In the genomic region with DNA sequence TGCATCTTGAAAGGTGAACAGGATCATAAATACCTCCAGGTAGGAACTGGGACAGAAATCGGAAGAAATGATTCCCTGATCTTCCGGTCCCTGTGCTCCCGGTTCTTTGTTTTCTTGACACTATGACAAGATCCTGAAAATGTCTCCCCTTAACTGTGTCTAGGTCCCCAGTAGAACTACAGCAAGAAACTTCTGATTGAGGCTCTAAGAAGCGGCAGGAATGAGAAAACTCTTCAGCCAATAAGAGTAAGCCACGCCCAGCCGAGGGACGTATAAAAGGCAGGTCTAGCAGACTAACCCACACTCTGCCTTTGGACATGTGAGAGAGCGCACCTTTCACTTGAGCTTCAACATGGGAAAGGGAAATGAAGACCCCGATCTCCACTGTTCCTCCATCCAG, we compare ENCODE assay signal across 14 cellular contexts. TPM values are rescaled to one million over a fixed set of nuclear protein-coding genes. Genes with fewer than 3 reads are reported as not detected.
"Had no signal": no experiment of that assay in that cellular context is flagged by ENCODE, and none has a peak within 500 bp of the region (broad histone marks: within the 10 kb centered on the region; RNA-seq: fewer than 3 reads in every experiment).

A gene (plus strand): TSS at position 301 of the 400 bp plus-strand sequence. CDS start 52 bp downstream, at position 353.

RNA-seq across cellular contexts. Expression of the gene that starts here (rescaled TPM):
- total RNA-seq: stomach, subcutaneous adipose tissue, suprapubic skin, temporal lobe, thoracic aorta, thyroid gland, tibial nerve, transverse colon, upper lobe of left lung, upper lobe of right lung, ureter, urinary bladder, uterus, vagina had no signal
- polyA plus RNA-seq: stomach, urinary bladder had no signal
